In the genomic region with DNA sequence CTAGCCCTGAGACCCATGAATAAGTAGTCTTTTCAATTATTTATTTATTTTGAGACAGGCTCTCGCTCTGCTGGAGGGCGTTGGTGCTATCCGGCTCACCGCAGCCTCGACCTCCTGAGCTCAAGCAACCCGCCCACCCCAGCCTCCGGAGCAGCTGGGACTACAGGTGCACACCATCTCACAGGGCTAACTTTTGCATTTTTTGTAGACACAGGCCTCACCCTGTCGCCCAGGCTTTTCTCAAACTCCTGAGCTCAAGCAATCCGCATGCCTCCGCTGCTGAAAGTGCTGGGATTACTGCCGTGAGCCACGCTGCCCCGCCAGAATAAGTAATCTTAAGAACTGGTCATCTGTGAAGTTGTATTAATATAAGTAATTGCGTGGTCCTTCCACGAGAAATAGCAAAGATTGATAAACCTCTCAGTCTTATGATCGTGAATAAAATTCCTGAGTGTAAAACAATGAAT, we compare ENCODE assay signal across 1 cellular context.
TF ChIP-seq lines count a peak whose summit lies in the region.

No MANE protein-coding gene starts in this region.

TF ChIP-seq in HCT116, 20 proteins besides CTCF, POLR2A, EP300 and RAD21 (continued from another document):
- TF ChIP-seq REST (IDR thresholded peaks at IDR 0.05; ENCODE audit: low read depth) (no peak), SRF (IDR thresholded peaks at IDR 0.05; ENCODE audit: low read depth) (no peak)
- TF ChIP-seq, protein P1, sequence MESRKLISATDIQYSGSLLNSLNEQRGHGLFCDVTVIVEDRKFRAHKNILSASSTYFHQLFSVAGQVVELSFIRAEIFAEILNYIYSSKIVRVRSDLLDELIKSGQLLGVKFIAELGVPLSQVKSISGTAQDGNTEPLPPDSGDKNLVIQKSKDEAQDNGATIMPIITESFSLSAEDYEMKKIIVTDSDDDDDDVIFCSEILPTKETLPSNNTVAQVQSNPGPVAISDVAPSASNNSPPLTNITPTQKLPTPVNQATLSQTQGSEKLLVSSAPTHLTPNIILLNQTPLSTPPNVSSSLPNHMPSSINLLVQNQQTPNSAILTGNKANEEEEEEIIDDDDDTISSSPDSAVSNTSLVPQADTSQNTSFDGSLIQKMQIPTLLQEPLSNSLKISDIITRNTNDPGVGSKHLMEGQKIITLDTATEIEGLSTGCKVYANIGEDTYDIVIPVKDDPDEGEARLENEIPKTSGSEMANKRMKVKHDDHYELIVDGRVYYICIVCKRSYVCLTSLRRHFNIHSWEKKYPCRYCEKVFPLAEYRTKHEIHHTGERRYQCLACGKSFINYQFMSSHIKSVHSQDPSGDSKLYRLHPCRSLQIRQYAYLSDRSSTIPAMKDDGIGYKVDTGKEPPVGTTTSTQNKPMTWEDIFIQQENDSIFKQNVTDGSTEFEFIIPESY (IDR thresholded peaks at IDR 0.05; ENCODE audit: extremely low read depth, insufficient replicate concordance, low read length) = no peak
